23 cellular contexts compared by ENCODE assay signal in the genomic region with DNA sequence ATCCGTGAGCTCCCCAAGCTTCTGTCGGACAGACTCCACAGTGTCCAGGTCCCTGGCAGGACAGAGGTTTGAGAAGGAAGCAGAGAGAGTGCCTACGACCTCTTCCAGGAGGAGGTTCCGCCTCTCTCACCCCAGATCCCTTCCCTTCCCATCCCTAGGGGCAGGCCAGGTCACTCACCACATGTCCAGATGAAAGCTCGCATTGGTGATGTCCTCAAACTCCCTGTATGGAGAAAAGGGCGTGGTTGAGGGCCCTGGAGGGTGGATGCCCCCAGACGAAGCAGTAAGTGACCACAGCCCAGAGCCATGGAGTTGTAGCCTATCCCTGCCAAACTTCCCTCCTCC. TPM values are rescaled to one million over a fixed set of nuclear protein-coding genes. Genes with fewer than 3 reads are reported as not detected.
DNase-seq lines count a peak whose midpoint lies in the region; ATAC-seq, FAIRE-seq and TF ChIP-seq lines count a peak whose summit lies in the region.
"Had no signal": no experiment of that assay in that cellular context is flagged by ENCODE, and none has a peak within 500 bp of the region (broad histone marks: within the 10 kb centered on the region; RNA-seq: fewer than 3 reads in every experiment).

No MANE protein-coding gene starts in this region.

- intact Hi-C loops in CD8-positive, alpha-beta T cell (cut with DNase I, micrococcal nuclease), result loop anchor here in 1 of 2 experiments (5.0 kb wide), 1 partner anchor 88 kb away; no protein-coding TSS in a partner anchor

- CTCF ChIA-PET in CD8-positive, alpha-beta T cell (lab: Charles Lee), result interaction anchor here (0.9 to 1.6 kb wide), 4 partner anchors 8 to 156 kb away, joined by 3 to 6 read pairs (median 4); no protein-coding TSS in a partner anchor

- no peak overlapping the region for H3K27ac ChIP-seq in CD8-positive, alpha-beta T cell (ENCODE audit: low read depth, low read length)

- POLR2A ChIA-PET in CD8-positive, alpha-beta T cell (lab: Charles Lee), result interaction anchor here (1.0 kb wide), 1 partner anchor 14 kb away, joined by 3 read pairs; the partner anchor contains the start of gene WBP2

- peaks cover 21% of the 10 kb centered on the region for H3K4me1 Mint-ChIP-seq in activated T-cell treated with anti-CD3 and anti-CD28 coated beads, Interleukin-2, amount 50 U/mL, for 24 hours (ENCODE audit: low read depth)
- H3K4me1 Mint-ChIP-seq in CD8-positive, alpha-beta T cell (ENCODE audit: low read depth), result peaks cover 23% of the 10 kb centered on the region

- H3K4me1 ChIP-seq in CD8-positive, alpha-beta T cell (ENCODE audit: insufficient read depth, low read length), result peaks cover 32% of the 10 kb centered on the region

- peaks cover 24% of the 10 kb centered on the region for H3K36me3 ChIP-seq in CD8-positive, alpha-beta T cell (ENCODE audit: insufficient read depth, low read length)

- no peak for DNase-seq in activated T-cell treated with anti-CD3 and anti-CD28 coated beads, Interleukin-2, amount 50 U/mL, for 24 hours
- no peak for DNase-seq in activated T-cell treated with anti-CD3 and anti-CD28 coated beads, Interleukin-2, amount 50 U/mL, for 1 hour
- DNase-seq in CD8-positive, alpha-beta T cell, result no peak
- DNase-seq in RPMI7951 (ENCODE audit: low read depth) (peak; percentile 36), fibroblast of villous mesenchyme (ENCODE audit: low read depth) (peak; percentile 24), activated gamma-delta T cell treated with Interleukin-2 at 50 U/mL for 16 hours (no peak), D721Med (ENCODE audit: insufficient read length, low spot score) (no peak)
- DNase-seq: C1 segment of cervical spinal cord; CD8-positive, alpha-beta memory T cell; DND-41; KBM-7; MG63; NCI-H1105 treated with DMSO at 0.1 percent for 48 hours; NCI-H146; NCI-H1930; NCI-H2227 treated with DMSO at 0.1 percent for 48 hours; NCI-H526 treated with DMSO at 0.1 percent for 48 hours; SK-N-SH; SW 1271 had no signal

- no peaks in the 10 kb centered on the region for H3K27me3 ChIP-seq in CD8-positive, alpha-beta T cell (ENCODE audit: insufficient read depth, low read length)
- H3K27me3 ChIP-seq: MG63 had no signal

- H3K4me3 Mint-ChIP-seq in activated T-cell treated with anti-CD3 and anti-CD28 coated beads, Interleukin-2, amount 50 U/mL, for 24 hours, result no peak overlapping the region
- peak overlapping the region; percentile 29 for H3K4me3 Mint-ChIP-seq in CD8-positive, alpha-beta T cell

- H3K36me3 Mint-ChIP-seq in activated T-cell treated with anti-CD3 and anti-CD28 coated beads, Interleukin-2, amount 50 U/mL, for 24 hours (ENCODE audit: low read depth), result peaks cover 77% of the 10 kb centered on the region
- H3K36me3 Mint-ChIP-seq in CD8-positive, alpha-beta T cell, result peaks cover 40% of the 10 kb centered on the region

- no peaks in the 10 kb centered on the region for H3K27me3 Mint-ChIP-seq in activated T-cell treated with anti-CD3 and anti-CD28 coated beads, Interleukin-2, amount 50 U/mL, for 24 hours
- no peaks in the 10 kb centered on the region for H3K27me3 Mint-ChIP-seq in CD8-positive, alpha-beta T cell (ENCODE audit: low read depth)
- H3K27me3 Mint-ChIP-seq: CD8-positive, alpha-beta memory T cell had no signal

- no peaks in the 10 kb centered on the region for H3K9me3 Mint-ChIP-seq in activated T-cell treated with anti-CD3 and anti-CD28 coated beads, Interleukin-2, amount 50 U/mL, for 24 hours
- no peaks in the 10 kb centered on the region for H3K9me3 Mint-ChIP-seq in CD8-positive, alpha-beta T cell
- H3K9me3 Mint-ChIP-seq: CD8-positive, alpha-beta memory T cell had no signal

- no peaks in the 10 kb centered on the region for H3K9me3 ChIP-seq in CD8-positive, alpha-beta T cell (ENCODE audit: low read length)
- H3K9me3 ChIP-seq: MG63, SK-N-SH had no signal

- TF ChIP-seq CTCF in CD8-positive, alpha-beta T cell (IDR thresholded peaks at IDR 0.05), result no peak
- TF ChIP-seq CTCF in fibroblast of villous mesenchyme (IDR thresholded peaks at IDR 0.05; ENCODE audit: insufficient read depth, low read depth, low read length), result no peak
- TF ChIP-seq CTCF in D721Med (IDR thresholded peaks at IDR 0.05; ENCODE audit: insufficient read depth, missing control alignments), result no peak

- no peak overlapping the region for H3K4me3 ChIP-seq in CD8-positive, alpha-beta T cell (ENCODE audit: low read depth, low read length)
- H3K4me3 ChIP-seq in fibroblast of villous mesenchyme (ENCODE audit: low read depth, low read length), result no peak overlapping the region
- H3K4me3 ChIP-seq: MG63 had no signal

- no peak for ATAC-seq in CD8-positive, alpha-beta T cell
- no peak for ATAC-seq in HG02571 (IDR thresholded peaks at IDR 0.05; ENCODE audit: unreplicated experiment)
- ATAC-seq: Panc1 had no signal

- peak overlapping the region; percentile 64 for H3K27ac Mint-ChIP-seq in activated T-cell treated with anti-CD3 and anti-CD28 coated beads, Interleukin-2, amount 50 U/mL, for 24 hours
- H3K27ac Mint-ChIP-seq in CD8-positive, alpha-beta T cell, result no peak overlapping the region

- FAIRE-seq in D721Med (lab: Jason Lieb, UNC), result no peak
- FAIRE-seq: H54, HTR-8/SVneo had no signal

RNA-seq across cellular contexts. Expression of gene UNC13D, which starts 3.5 kb away (rescaled TPM):
- total RNA-seq in CD8-positive, alpha-beta T cell, result 100 to 1,000 TPM; 123 to 124 TPM
- total RNA-seq in RPMI7951 (2014; rRNA removed; shearing (Covaris generic)), result 0.78 TPM in 1 of 2 replicates, not detected in the other
- 0.86 and 1.6 TPM in 2 replicates for total RNA-seq in fibroblast of villous mesenchyme

RNA-seq across cellular contexts. Expression of gene WBP2, which starts 14.4 kb away (rescaled TPM):
- total RNA-seq in CD8-positive, alpha-beta T cell, result 10 to 100 TPM; 69.1 to 80.2 TPM
- 21.9 and 24.9 TPM in 2 replicates for total RNA-seq in RPMI7951 (2014; rRNA removed; shearing (Covaris generic))
- 18.4 and 26.8 TPM in 2 replicates for total RNA-seq in fibroblast of villous mesenchyme

RNA-seq across cellular contexts. Expression of gene TRIM47, which starts 37.6 kb away (rescaled TPM):
- total RNA-seq in CD8-positive, alpha-beta T cell, result 1 to 10 TPM; 1.6 to 1.7 TPM
- total RNA-seq in RPMI7951 (2014; rRNA removed; shearing (Covaris generic)), result 13.6 and 15.9 TPM in 2 replicates
- total RNA-seq in fibroblast of villous mesenchyme, result 13.5 and 15.1 TPM in 2 replicates

RNA-seq across cellular contexts. Expression of gene TRIM65, which starts 56.0 kb away (rescaled TPM):
- total RNA-seq in CD8-positive, alpha-beta T cell, result 10 to 100 TPM; 13.6 to 15.1 TPM
- 8.5 and 14.4 TPM in 2 replicates for total RNA-seq in RPMI7951 (2014; rRNA removed; shearing (Covaris generic))
- total RNA-seq in fibroblast of villous mesenchyme, result 21.9 and 22.5 TPM in 2 replicates

RNA-seq across cellular contexts. Expression of gene UNK, which starts 56.1 kb away (rescaled TPM):
- total RNA-seq in CD8-positive, alpha-beta T cell, result 10 to 100 TPM; 37.3 to 42.8 TPM
- 15.6 and 16.0 TPM in 2 replicates for total RNA-seq in RPMI7951 (2014; rRNA removed; shearing (Covaris generic))
- 19.9 and 23.5 TPM in 2 replicates for total RNA-seq in fibroblast of villous mesenchyme

Comparison
In these comparisons a context has a peak if more than half of its experiments do, and no peak if none do; other contexts are left out.
1. DNase-seq: peak in RPMI7951 (single experiment) and fibroblast of villous mesenchyme (single experiment); none in activated T-cell treated with anti-CD3 and anti-CD28 coated beads, Interleukin-2, amount 50 U/mL, for 24 hours (single experiment), activated T-cell treated with anti-CD3 and anti-CD28 coated beads, Interleukin-2, amount 50 U/mL, for 1 hour (single experiment), CD8-positive, alpha-beta T cell (0 of 7), activated gamma-delta T cell treated with Interleukin-2 at 50 U/mL for 16 hours (single experiment) and D721Med (single experiment).
2. RNA of gene UNC13D, which starts 3.5 kb away (total RNA-seq): 123 to 124 TPM in CD8-positive, alpha-beta T cell; 0.86 to 1.6 TPM in fibroblast of villous mesenchyme and 0.78 TPM in RPMI7951; every median in the first group is over 10 times any median in the second.